Comparison of ENCODE assay signal across 20 cellular contexts in genomic region chr20:9574182-9574581, GRCh38. TPM values are rescaled to one million over a fixed set of nuclear protein-coding genes. Genes with fewer than 3 reads are reported as not detected.
"Had no signal": no experiment of that assay in that cellular context is flagged by ENCODE, and none has a peak within 500 bp of the region (broad histone marks: within the 10 kb centered on the region; RNA-seq: fewer than 3 reads in every experiment).

No MANE protein-coding gene starts in this region.

- DNase-seq: activated CD4-positive, alpha-beta memory T cell treated with anti-CD3 and anti-CD28 coated beads for 36 hours; activated CD4-positive, alpha-beta T cell treated with anti-CD3 and anti-CD28 coated beads for 36 hours; activated effector memory CD4-positive, alpha-beta T cell treated with Interleukin-2 at 50 U/mL for 16 hours; activated naive CD4-positive, alpha-beta T cell treated with anti-CD3 and anti-CD28 coated beads, Interleukin-2, amount 50 U/mL, for 16 hours; activated T-cell treated with anti-CD3 and anti-CD28 coated beads, Interleukin-2, amount 50 U/mL, for 4 hours; esophagus squamous epithelium; islet precursor cell; mammary epithelial cell; natural killer cell; ovary; T-cell; T-helper 9 cell; trophoblast cell had no signal

- H3K27me3 ChIP-seq: dorsolateral prefrontal cortex, esophagus squamous epithelium, ovary had no signal

- H3K9me3 ChIP-seq: esophagus squamous epithelium, ovary, suprapubic skin had no signal

- H3K36me3 ChIP-seq: esophagus squamous epithelium, ovary, suprapubic skin had no signal

- FAIRE-seq: astrocyte had no signal

- ATAC-seq: activated CD4-positive, alpha-beta T cell treated with anti-CD3 and anti-CD28 coated beads for 36 hours; activated T-cell treated with anti-CD3 and anti-CD28 coated beads, Interleukin-2, amount 50 U/mL, for 4 hours; natural killer cell; sciatic nerve; T-cell had no signal

- H3K4me3 ChIP-seq: esophagus squamous epithelium, ovary, SK-N-MC, suprapubic skin had no signal

- H3K4me1 ChIP-seq: esophagus squamous epithelium, suprapubic skin had no signal

- H3K27ac ChIP-seq: esophagus squamous epithelium, ovary, SK-N-MC, suprapubic skin, VCaP had no signal

RNA-seq across cellular contexts. Expression of gene LAMP5, which starts 59.8 kb away (rescaled TPM):
- total RNA-seq: activated CD4-positive, alpha-beta memory T cell treated with anti-CD3 and anti-CD28 coated beads for 36 hours; activated CD4-positive, alpha-beta T cell treated with anti-CD3 and anti-CD28 coated beads for 36 hours; activated T-cell treated with anti-CD3 and anti-CD28 coated beads, Interleukin-2, amount 50 U/mL, for 4 hours; esophagus squamous epithelium; fibroblast of villous mesenchyme; mammary epithelial cell; T-cell had no signal
